In the genomic region with DNA sequence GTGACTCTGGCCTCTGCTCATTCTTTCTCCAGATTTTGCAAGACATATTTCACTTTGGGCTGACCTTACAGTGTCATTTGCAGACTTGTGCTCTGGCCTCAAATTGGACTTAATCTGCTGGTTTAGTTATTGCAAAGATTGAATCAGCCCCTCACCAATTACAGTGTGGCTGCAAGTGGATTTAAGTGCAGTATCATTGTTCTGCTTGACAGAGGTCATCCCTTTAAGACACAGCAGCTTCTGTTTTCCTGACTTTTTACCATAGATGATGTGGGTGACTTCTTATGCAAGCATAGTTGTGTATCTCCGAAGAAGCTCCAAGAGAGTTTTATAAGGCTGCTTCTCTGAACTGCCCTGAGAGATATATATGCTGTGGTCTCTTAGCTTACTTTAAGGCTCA, we compare ENCODE assay signal across 9 cellular contexts. TPM values are rescaled to one million over a fixed set of nuclear protein-coding genes. Genes with fewer than 3 reads are reported as not detected.
A peak's percentile ranks its signal among the peaks of the same experiment; 100 is the strongest.
DNase-seq lines count a peak whose midpoint lies in the region; ATAC-seq and TF ChIP-seq lines count a peak whose summit lies in the region.
"Had no signal": no experiment of that assay in that cellular context is flagged by ENCODE, and none has a peak within 500 bp of the region (broad histone marks: within the 10 kb centered on the region; RNA-seq: fewer than 3 reads in every experiment).

No MANE protein-coding gene starts in this region.

- H3K23ac ChIP-seq in mesenchymal stem cell (ENCODE audit: low read length in 2 of 2) = no peak overlapping the region

- no peaks in the 10 kb centered on the region for H3K27me3 ChIP-seq in left ventricle myocardium inferior (ENCODE audit: low read depth)
- H3K27me3 ChIP-seq in mesenchymal stem cell (ENCODE audit: control insufficient read depth in 1 of 2, insufficient read depth in 1 of 2, low read length in 2 of 2) = no peaks in the 10 kb centered on the region
- no peaks in the 10 kb centered on the region for H3K27me3 ChIP-seq in aorta (ENCODE audit: control insufficient read depth in 1 of 2, insufficient read depth in 2 of 2, low read length in 1 of 2)

- peak overlapping the region; percentile 96 for H3K4me3 ChIP-seq in left ventricle myocardium inferior
- H3K4me3 ChIP-seq in astrocyte of the cerebellum (ENCODE audit: low read depth, low read length) = peak overlapping the region; percentile 72
- peak overlapping the region in 1 of 2 experiments; percentile 94 for H3K4me3 ChIP-seq in mesenchymal stem cell (ENCODE audit: insufficient read depth in 1 of 2, low read depth in 1 of 2, low read length in 2 of 2)
- peak overlapping the region; percentile 63 to 95 for H3K4me3 ChIP-seq in aorta (ENCODE audit: low read length in 2 of 2)

- H3K4ac ChIP-seq in mesenchymal stem cell (ENCODE audit: low read depth in 1 of 2, low read length in 2 of 2) = peak overlapping the region in 1 of 2 experiments; percentile 11

- H3K4me1 ChIP-seq in left ventricle myocardium inferior (peaks cover 95% of the 10 kb centered on the region), mesenchymal stem cell (ENCODE audit: control insufficient read depth, insufficient read depth, low read depth, low read length) (peaks cover 9% of the 10 kb centered on the region), aorta (ENCODE audit: control insufficient read depth in 1 of 2, insufficient read depth in 2 of 2, low read length in 2 of 2) (no peaks in the 10 kb centered on the region)

- in situ Hi-C loops in astrocyte of the cerebellum (cut with HindIII; ENCODE audit: low sequenced_read_pairs) = loop anchor here (5.0 to 10.0 kb wide), 2 partner anchors 207 to 275 kb away; no protein-coding TSS in a partner anchor

- DNase-seq in left ventricle myocardium inferior (no peak), cardiac septum (ENCODE audit: low spot score) (no peak), astrocyte of the cerebellum (ENCODE audit: low read depth) (no peak), mesenchymal stem cell (peak; percentile 60), aorta (no peak), NCI-H526 treated with DMSO at 0.1 percent for 48 hours (lab: John Stamatoyannopoulos, UW) (no peak)
- DNase-seq: activated gamma-delta T cell had no signal

- H4K8ac ChIP-seq in mesenchymal stem cell (ENCODE audit: low read length) = no peak overlapping the region

- ATAC-seq in aorta (ENCODE audit: low FRiP score) (no peak), HG02981 (IDR thresholded peaks at IDR 0.05; ENCODE audit: unreplicated experiment) (no peak), HG03457 (IDR thresholded peaks at IDR 0.05; ENCODE audit: unreplicated experiment) (no peak)

- H3K36me3 ChIP-seq in left ventricle myocardium inferior (peaks cover 21% of the 10 kb centered on the region), mesenchymal stem cell (ENCODE audit: control insufficient read depth in 1 of 2, insufficient read depth in 2 of 2, low read depth in 1 of 2, low read length in 2 of 2) (peaks cover 2 to 24% of the 10 kb centered on the region in 2 experiments), aorta (ENCODE audit: control insufficient read depth in 1 of 2, insufficient read depth in 2 of 2, low read length in 1 of 2) (no peaks in the 10 kb centered on the region)

- no peak overlapping the region for H2BK15ac ChIP-seq in mesenchymal stem cell (ENCODE audit: low read depth, poor library complexity, severe bottlenecking)

- H4K91ac ChIP-seq in mesenchymal stem cell (ENCODE audit: low read length) = no peak overlapping the region

- intact Hi-C loops in left ventricle myocardium inferior (cut with micrococcal nuclease) (loop anchor here (5.0 kb wide), 1 partner anchor 212 kb away; no protein-coding TSS in a partner anchor), cardiac septum (cut with DNase I) (no loop called here), aorta (cut with DNase I) (loop anchor here in 1 of 2 donors (10.0 kb wide), 1 partner anchor 95 kb away; no protein-coding TSS in a partner anchor)

- H3K18ac ChIP-seq in mesenchymal stem cell (ENCODE audit: low read depth in 1 of 2, low read length in 2 of 2) = peak overlapping the region in 1 of 2 experiments; percentile 66

- no peak for TF ChIP-seq CTCF in left ventricle myocardium inferior (IDR thresholded peaks at IDR 0.05; ENCODE audit: borderline replicate concordance)
- no peak for TF ChIP-seq CTCF in astrocyte of the cerebellum (IDR thresholded peaks at IDR 0.05; ENCODE audit: low read depth, low read length, missing control alignments)

- no peak overlapping the region for H3K14ac ChIP-seq in mesenchymal stem cell (ENCODE audit: low read length in 2 of 2)

- H3K4me2 ChIP-seq in mesenchymal stem cell (ENCODE audit: low read length, poor library complexity, severe bottlenecking) = peak overlapping the region; percentile 49

- 0% methylated on average over 1 of the region's 1 CpG for WGBS in mesenchymal stem cell
- 7 to 11% methylated on average over 1 of the region's 1 CpG for WGBS in aorta, 2 donors

- no peak overlapping the region for H2AK5ac ChIP-seq in mesenchymal stem cell (ENCODE audit: low read length, severe bottlenecking)

- H3K9me3 ChIP-seq in left ventricle myocardium inferior (replicated peaks) (no peaks in the 10 kb centered on the region), mesenchymal stem cell (ENCODE audit: control insufficient read depth, low read length) (no peaks in the 10 kb centered on the region), aorta (ENCODE audit: control insufficient read depth, low read length) (no peaks in the 10 kb centered on the region)

- H2BK12ac ChIP-seq in mesenchymal stem cell (ENCODE audit: low read length in 2 of 2) = no peak overlapping the region

- peak overlapping the region; percentile 94 for H3K9ac ChIP-seq in mesenchymal stem cell (ENCODE audit: low read length)

- no peak overlapping the region for H2BK120ac ChIP-seq in mesenchymal stem cell (ENCODE audit: low read depth, low read length)

- H3K79me1 ChIP-seq in mesenchymal stem cell (replicated peaks; ENCODE audit: low read length, poor library complexity, severe bottlenecking) = peaks cover 17% of the 10 kb centered on the region

- H2AFZ ChIP-seq in mesenchymal stem cell (ENCODE audit: low read depth, low read length) = no peak overlapping the region

- H2BK5ac ChIP-seq in mesenchymal stem cell (ENCODE audit: low read depth, low read length, poor library complexity, severe bottlenecking) = no peak overlapping the region

- peak overlapping the region; percentile 99 for H3K27ac ChIP-seq in left ventricle myocardium inferior (replicated peaks)
- peak overlapping the region; percentile 13 for H3K27ac ChIP-seq in mesenchymal stem cell (ENCODE audit: low read length, poor library complexity, severe bottlenecking)
- H3K27ac ChIP-seq in aorta (ENCODE audit: low read depth in 1 of 2, low read length in 2 of 2) = peak overlapping the region in 1 of 2 donors; percentile 16

RNA-seq across cellular contexts. Expression of a gene that starts 3.4 kb away (rescaled TPM):
- 31.1 TPM for total RNA-seq in left ventricle myocardium inferior
- 49.9 TPM for total RNA-seq in cardiac septum
- 70.1 TPM for polyA plus RNA-seq in mesenchymal stem cell (2013, experiment 1 of 2)
- polyA plus RNA-seq in mesenchymal stem cell (2013, experiment 2 of 2) = 68.9 TPM
- total RNA-seq in aorta = 10 to 100 TPM; 39.7 to 63.4 TPM
- polyA plus RNA-seq in aorta = 10 to 100 TPM; 23.3 to 75.7 TPM
